In the genomic region with DNA sequence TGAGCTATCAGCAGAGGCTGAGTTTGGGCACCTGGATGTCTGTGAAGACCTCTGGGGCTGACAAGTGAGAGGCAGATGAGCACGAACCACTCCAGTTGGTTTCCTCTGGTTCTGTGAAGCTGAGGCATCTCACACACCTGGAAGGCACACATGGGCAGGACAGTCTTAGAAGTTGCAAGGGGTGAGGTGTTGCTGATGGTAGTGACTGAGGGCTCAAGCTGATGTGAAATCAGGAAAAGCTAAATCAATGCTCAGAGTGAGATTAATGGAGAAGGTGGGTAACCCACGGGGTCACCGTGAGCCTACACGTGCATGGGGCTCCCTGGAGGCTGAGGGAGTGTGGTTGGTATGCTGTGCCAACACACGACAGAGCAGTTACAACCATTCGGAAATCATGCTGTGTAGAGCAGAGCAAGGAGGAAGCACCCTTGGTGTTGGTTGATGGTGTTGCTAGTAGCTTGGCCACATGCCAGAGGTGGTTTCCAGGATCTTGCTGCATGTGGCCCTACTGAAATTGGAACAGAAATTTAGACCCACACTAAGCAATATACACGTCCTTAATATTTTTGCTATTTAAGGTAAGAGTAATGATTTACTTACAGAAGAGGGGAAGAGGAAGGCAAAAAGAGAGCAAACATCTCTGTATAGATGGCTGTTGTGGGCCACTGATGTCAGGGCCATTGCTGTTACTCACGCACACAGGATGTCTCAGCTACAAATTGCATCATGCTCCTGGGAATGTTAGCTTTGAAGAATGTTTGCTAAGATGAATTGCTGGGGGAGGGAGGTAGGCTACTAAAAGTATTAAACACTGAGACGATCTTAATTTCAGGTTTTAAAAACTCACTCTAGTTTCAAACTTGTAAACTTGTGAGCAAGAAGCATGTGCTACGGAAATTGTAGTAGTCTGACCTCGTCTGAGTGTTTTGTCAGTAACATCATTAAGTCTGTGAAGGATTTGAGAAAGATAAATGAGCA, we compare ENCODE assay signal across 9 cellular contexts.
DNase-seq lines count a peak whose midpoint lies in the region; ATAC-seq and TF ChIP-seq lines count a peak whose summit lies in the region.
"Had no signal": no experiment of that assay in that cellular context is flagged by ENCODE, and none has a peak within 500 bp of the region (broad histone marks: within the 10 kb centered on the region; RNA-seq: fewer than 3 reads in every experiment).

No MANE protein-coding gene starts in this region.

- H3F3A ChIP-seq in Loucy (ENCODE audit: low read depth) = no peaks in the 10 kb centered on the region

- intact Hi-C loops in natural killer cell (cut with micrococcal nuclease) = no loop called here

- ATAC-seq in GM18870 (IDR thresholded peaks at IDR 0.05; ENCODE audit: unreplicated experiment) (peak; percentile 53), natural killer cell (peak; percentile 73 to 81 (median 81)), HG02870 (IDR thresholded peaks at IDR 0.05; ENCODE audit: unreplicated experiment) (no peak)

- no peaks in the 10 kb centered on the region for H4K20me1 ChIP-seq in Loucy (ENCODE audit: insufficient read depth, low read length, poor library complexity, severe bottlenecking)

- H3K79me2 ChIP-seq in Loucy (ENCODE audit: insufficient read depth, low read length) = no peaks in the 10 kb centered on the region

- DNase-seq in AG09319 (ENCODE audit: extremely low read depth, low read depth) (peak; percentile 72), cerebellum (ENCODE audit: low spot score) (peak; percentile 2), natural killer cell (no peak), NCI-H748 (lab: John Stamatoyannopoulos, UW; ENCODE audit: unreplicated experiment) (no peak)
- DNase-seq in NK-92 treated with Interleukin-12 subunit alpha and Interleukin-12 subunit beta, amount 100 ng/mL, for 24 hours (lab: John Stamatoyannopoulos, UW) = no peak

- H3K4me1 Mint-ChIP-seq in natural killer cell = peaks cover 11% of the 10 kb centered on the region in 2 donors

- no peaks in the 10 kb centered on the region for H3K4me1 ChIP-seq in Loucy (ENCODE audit: insufficient read depth, low read length, poor library complexity, severe bottlenecking)

- H3K9me3 Mint-ChIP-seq in natural killer cell = no peaks in the 10 kb centered on the region
- H3K9me3 Mint-ChIP-seq: brain had no signal

- H3K4me2 ChIP-seq in Loucy (ENCODE audit: low read depth, low read length, poor library complexity, severe bottlenecking) = no peak overlapping the region

- H3K4me3 ChIP-seq in Loucy (ENCODE audit: low read length, poor library complexity, severe bottlenecking) = no peak overlapping the region

- H3K27ac Mint-ChIP-seq in natural killer cell = peak overlapping the region; percentile 22 to 61

- H3K27me3 ChIP-seq in Loucy (ENCODE audit: insufficient read depth, low read length, poor library complexity, severe bottlenecking) = no peaks in the 10 kb centered on the region

- TF ChIP-seq CTCF in AG09319 (IDR thresholded peaks at IDR 0.05; ENCODE audit: low read depth, low read length) (no peak), Loucy (conservative IDR thresholded peaks at IDR 0.05; ENCODE audit: low read length) (no peak), natural killer cell (IDR thresholded peaks at IDR 0.05) (no peak)

- H3K9me2 ChIP-seq in Loucy (replicated peaks; ENCODE audit: low read depth, low read length) = no peaks in the 10 kb centered on the region

- H3K4me3 Mint-ChIP-seq in natural killer cell = no peak overlapping the region
- H3K4me3 Mint-ChIP-seq: brain had no signal

- H2AFZ ChIP-seq in Loucy (ENCODE audit: low read length) = 0 out of 2 replicates have a peak overlapping the region, but pooled peaks have one; percentile 11

- H3K9ac ChIP-seq in Loucy (ENCODE audit: low read depth, low read length, poor library complexity, severe bottlenecking) = no peak overlapping the region

- H3K36me3 ChIP-seq in Loucy (ENCODE audit: insufficient read depth, low read length) = no peaks in the 10 kb centered on the region

- H3K9me3 ChIP-seq in Loucy (ENCODE audit: insufficient read depth, low read depth, low read length) = no peaks in the 10 kb centered on the region

- H3K27me3 Mint-ChIP-seq in natural killer cell (ENCODE audit: low read depth in 2 of 2) = peaks cover 0 to 5% of the 10 kb centered on the region in 2 donors

- no peaks in the 10 kb centered on the region for H3K36me3 Mint-ChIP-seq in natural killer cell
- H3K36me3 Mint-ChIP-seq: brain had no signal

Comparison
In these comparisons a context has a peak if more than half of its experiments do, and no peak if none do; other contexts are left out.
1. DNase-seq: peak in AG09319 (single experiment) and cerebellum (single experiment); none in natural killer cell (single experiment), NK-92 treated with Interleukin-12 subunit alpha and Interleukin-12 subunit beta, amount 100 ng/mL, for 24 hours (single experiment) and NCI-H748 (single experiment).